Comparison of ENCODE assay signal across 1 cellular context in the genomic region with DNA sequence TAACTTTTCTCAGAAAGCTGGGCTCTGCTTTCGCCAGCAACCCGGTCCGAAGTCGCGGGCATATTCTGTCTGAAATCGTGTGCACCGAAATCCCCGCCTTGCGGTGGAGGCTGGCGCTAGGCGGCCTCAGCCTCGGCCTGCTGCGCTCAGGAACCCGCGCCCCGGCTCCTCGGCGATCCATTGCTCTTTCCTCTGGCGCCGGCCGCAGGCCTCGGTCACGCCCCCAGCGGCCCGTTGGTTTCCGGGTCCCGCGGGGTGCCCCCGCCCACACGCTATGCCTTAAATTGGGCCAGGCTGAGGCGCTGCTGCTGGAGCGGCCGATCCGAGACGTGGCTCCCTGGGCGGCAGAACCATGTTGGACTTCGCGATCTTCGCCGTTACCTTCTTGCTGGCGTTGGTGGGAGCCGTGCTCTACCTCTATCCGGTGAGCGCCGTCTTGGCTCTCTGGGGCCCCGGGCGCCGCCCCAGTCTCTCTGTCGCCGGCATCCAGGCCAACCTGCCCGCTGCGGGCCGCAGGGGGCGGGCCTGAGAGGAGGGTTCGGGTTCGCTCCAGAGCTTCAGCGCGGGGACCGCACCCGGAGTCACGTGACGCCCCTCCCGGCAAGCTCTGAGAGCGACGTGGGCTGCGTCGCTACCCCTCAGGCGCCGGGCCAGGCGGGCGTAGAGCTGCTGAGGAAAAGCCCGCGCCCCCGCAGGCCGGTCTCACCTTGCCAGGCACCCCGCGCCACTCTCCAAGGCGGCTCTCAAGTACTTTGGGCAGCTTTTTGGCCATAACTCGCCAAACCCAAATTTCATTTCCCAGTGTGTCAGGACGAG.
A peak's percentile ranks its signal among the peaks of the same experiment; 100 is the strongest.
TF ChIP-seq lines count a peak whose summit lies in the region.

A gene with protein sequence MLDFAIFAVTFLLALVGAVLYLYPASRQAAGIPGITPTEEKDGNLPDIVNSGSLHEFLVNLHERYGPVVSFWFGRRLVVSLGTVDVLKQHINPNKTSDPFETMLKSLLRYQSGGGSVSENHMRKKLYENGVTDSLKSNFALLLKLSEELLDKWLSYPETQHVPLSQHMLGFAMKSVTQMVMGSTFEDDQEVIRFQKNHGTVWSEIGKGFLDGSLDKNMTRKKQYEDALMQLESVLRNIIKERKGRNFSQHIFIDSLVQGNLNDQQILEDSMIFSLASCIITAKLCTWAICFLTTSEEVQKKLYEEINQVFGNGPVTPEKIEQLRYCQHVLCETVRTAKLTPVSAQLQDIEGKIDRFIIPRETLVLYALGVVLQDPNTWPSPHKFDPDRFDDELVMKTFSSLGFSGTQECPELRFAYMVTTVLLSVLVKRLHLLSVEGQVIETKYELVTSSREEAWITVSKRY (plus strand): TSS at position 308 of the 816 bp plus-strand sequence. CDS start 45 bp downstream, at position 353.

TF ChIP-seq in IMR-90, 13 proteins besides CTCF, POLR2A, EP300 and RAD21 (continued from another document):
- peak; percentile 84; the same call in 1 of the 2 replicates for TF ChIP-seq MAZ (IDR thresholded peaks at IDR 0.05; ENCODE audit: borderline replicate concordance, low read depth, low read length)
- TF ChIP-seq FOS (IDR thresholded peaks at IDR 0.05; ENCODE audit: low read depth, low read length): no peak
- no peak for TF ChIP-seq RCOR1 (IDR thresholded peaks at IDR 0.05; ENCODE audit: insufficient replicate concordance, low read length)
- TF ChIP-seq NFE2L2 (IDR thresholded peaks at IDR 0.05; ENCODE audit: low read depth, low read length): 0 out of 2 replicates have a peak, but pooled peaks have one; percentile 1
- TF ChIP-seq CEBPB (IDR thresholded peaks at IDR 0.05; ENCODE audit: low read depth, low read length): no peak
- peak; percentile 85 for TF ChIP-seq BHLHE40 (IDR thresholded peaks at IDR 0.05; ENCODE audit: low read depth, low read length)
- TF ChIP-seq, protein P1, sequence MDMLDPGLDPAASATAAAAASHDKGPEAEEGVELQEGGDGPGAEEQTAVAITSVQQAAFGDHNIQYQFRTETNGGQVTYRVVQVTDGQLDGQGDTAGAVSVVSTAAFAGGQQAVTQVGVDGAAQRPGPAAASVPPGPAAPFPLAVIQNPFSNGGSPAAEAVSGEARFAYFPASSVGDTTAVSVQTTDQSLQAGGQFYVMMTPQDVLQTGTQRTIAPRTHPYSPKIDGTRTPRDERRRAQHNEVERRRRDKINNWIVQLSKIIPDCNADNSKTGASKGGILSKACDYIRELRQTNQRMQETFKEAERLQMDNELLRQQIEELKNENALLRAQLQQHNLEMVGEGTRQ (IDR thresholded peaks at IDR 0.05; ENCODE audit: low read depth, low read length): peak; percentile 96
- TF ChIP-seq, protein P2, sequence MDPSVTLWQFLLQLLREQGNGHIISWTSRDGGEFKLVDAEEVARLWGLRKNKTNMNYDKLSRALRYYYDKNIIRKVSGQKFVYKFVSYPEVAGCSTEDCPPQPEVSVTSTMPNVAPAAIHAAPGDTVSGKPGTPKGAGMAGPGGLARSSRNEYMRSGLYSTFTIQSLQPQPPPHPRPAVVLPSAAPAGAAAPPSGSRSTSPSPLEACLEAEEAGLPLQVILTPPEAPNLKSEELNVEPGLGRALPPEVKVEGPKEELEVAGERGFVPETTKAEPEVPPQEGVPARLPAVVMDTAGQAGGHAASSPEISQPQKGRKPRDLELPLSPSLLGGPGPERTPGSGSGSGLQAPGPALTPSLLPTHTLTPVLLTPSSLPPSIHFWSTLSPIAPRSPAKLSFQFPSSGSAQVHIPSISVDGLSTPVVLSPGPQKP (IDR thresholded peaks at IDR 0.05; ENCODE audit: borderline replicate concordance, low read depth, low read length): no peak
TF ChIP-seq in IMR-90: peak in this region for 6.
